Comparison of ENCODE assay signal across 1 cellular context in the genomic region with DNA sequence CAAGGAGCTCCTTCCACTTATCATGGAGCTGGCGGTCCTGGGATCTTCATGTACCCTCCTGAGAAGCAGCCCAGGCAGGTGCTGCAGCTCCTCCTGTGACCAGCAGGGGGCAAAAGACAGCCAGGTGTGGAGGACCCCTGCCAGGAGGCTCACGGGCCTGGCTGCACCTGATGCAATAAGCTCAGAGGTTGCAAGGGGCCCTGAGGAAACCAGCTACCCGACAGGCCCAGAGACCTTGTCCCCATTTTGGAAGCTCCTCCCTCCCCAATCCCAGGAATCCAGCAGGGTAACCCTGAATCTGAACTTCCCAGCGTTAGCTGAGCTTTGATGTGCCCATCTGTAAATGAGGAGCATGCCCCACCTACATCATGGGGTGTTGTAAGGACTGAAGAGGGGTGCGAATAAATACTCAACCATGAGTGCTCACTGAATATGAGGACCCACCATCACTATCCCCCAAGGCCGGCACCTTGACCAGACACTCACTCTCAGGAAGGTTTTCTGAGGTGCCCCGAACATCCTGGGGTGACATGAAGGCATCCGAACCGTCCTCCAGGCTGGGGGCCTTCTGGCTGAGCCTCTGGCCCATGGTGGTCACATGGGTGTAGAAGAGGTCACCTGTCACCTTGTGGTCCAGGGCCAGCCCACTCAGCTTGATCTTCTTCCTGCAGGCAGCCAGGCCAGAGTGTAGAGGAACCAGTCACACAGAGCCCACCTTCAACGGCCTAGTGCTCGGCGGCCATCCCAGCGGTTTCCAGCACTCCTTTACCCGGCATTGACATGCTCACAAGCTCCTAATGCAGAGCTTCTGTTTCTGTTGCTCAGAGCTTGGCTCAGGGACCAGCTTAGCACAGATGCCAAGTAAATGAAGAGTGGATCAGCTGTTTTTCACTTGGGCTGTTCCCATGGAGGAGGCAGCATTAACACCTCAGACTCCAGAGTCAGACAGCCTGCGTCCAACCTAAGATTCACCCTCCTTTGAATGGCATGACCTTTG.
A peak's percentile ranks its signal among the peaks of the same experiment; 100 is the strongest.
TF ChIP-seq lines count a peak whose summit lies in the region.

No MANE protein-coding gene starts in this region.

TF ChIP-seq in HepG2, 621 proteins besides CTCF, POLR2A, EP300 and RAD21 (continued from another document and continues in another):
- TF ChIP-seq, protein P1, sequence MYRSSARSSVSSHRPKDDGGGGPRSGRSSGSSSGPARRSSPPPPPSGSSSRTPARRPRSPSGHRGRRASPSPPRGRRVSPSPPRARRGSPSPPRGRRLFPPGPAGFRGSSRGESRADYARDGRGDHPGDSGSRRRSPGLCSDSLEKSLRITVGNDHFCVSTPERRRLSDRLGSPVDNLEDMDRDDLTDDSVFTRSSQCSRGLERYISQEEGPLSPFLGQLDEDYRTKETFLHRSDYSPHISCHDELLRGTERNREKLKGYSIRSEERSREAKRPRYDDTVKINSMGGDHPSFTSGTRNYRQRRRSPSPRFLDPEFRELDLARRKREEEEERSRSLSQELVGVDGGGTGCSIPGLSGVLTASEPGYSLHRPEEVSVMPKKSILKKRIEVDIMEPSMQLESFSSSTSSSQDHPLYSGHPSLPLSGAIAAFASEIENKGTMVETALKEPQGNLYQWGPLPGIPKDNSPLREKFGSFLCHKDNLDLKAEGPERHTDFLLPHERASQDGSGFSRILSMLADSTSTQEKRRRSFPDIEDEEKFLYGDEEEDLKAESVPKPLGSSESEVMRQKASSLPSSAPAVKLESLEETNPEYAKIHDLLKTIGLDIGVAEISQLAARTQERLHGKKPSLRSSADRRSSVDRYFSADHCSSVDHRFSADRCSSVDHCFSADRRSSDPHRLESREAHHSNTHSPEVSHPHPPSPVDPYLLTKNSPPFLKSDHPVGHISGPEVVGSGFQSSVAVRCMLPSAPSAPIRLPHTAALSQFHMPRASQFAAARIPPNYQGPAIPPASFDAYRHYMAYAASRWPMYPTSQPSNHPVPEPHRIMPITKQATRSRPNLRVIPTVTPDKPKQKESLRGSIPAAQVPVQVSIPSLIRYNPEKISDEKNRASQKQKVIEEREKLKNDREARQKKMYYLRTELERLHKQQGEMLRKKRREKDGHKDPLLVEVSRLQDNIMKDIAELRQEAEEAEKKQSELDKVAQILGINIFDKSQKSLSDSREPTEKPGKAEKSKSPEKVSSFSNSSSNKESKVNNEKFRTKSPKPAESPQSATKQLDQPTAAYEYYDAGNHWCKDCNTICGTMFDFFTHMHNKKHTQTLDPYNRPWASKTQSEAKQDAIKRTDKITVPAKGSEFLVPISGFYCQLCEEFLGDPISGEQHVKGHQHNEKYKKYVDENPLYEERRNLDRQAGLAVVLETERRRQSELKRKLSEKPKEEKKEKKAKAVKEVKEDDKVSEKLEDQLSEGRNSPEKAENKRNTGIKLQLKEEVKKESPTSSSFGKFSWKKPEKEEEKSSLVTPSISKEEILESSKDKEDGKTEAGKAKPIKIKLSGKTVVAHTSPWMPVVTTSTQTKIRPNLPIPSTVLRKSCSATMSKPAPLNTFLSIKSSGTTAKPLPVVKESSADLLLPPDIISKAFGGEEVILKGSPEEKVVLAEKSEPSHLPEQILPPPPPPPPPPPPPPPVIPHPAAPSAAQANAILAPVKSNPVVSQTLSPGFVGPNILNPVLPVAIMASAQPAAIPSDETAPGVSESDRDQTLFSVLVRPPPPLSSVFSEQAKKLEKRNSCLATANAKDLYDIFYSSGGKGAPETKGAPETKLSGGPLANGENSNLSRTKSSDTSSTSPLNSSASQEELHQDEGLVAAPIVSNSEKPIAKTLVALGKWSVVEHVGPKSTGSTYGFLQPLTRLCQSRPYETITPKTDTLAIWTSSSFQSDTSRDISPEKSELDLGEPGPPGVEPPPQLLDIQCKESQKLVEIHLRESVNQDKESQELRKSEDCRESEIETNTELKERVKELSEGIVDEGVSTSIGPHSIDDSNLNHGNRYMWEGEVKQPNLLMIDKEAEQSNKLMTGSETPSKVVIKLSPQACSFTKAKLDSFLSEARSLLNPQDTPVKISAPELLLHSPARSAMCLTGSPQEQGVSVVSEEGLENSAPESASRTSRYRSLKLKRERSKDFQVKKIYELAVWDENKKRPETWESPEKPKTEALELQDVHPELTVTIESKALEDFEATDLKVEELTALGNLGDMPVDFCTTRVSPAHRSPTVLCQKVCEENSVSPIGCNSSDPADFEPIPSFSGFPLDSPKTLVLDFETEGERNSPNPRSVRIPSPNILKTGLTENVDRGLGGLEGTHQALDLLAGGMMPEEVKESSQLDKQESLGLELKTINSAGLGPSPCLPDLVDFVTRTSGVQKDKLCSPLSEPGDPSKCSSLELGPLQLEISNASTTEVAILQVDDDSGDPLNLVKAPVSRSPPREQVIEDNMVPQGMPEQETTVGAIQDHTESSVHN (CRISPR knock-in tag; IDR thresholded peaks at IDR 0.05), result no peak
- TF ChIP-seq AKNA (CRISPR knock-in tag; IDR thresholded peaks at IDR 0.05; ENCODE audit: borderline replicate concordance), result no peak
- no peak for TF ChIP-seq MED13 (CRISPR knock-in tag; IDR thresholded peaks at IDR 0.05)
- TF ChIP-seq MIER3 (CRISPR knock-in tag; IDR thresholded peaks at IDR 0.05; ENCODE audit: borderline replicate concordance), result no peak
- TF ChIP-seq RFX1 (IDR thresholded peaks at IDR 0.05), result no peak
- no peak for TF ChIP-seq MIER2 (CRISPR knock-in tag; IDR thresholded peaks at IDR 0.05)
- TF ChIP-seq ZNF850 (CRISPR knock-in tag; conservative IDR thresholded peaks at IDR 0.05), result no peak
- TF ChIP-seq, protein P2, sequence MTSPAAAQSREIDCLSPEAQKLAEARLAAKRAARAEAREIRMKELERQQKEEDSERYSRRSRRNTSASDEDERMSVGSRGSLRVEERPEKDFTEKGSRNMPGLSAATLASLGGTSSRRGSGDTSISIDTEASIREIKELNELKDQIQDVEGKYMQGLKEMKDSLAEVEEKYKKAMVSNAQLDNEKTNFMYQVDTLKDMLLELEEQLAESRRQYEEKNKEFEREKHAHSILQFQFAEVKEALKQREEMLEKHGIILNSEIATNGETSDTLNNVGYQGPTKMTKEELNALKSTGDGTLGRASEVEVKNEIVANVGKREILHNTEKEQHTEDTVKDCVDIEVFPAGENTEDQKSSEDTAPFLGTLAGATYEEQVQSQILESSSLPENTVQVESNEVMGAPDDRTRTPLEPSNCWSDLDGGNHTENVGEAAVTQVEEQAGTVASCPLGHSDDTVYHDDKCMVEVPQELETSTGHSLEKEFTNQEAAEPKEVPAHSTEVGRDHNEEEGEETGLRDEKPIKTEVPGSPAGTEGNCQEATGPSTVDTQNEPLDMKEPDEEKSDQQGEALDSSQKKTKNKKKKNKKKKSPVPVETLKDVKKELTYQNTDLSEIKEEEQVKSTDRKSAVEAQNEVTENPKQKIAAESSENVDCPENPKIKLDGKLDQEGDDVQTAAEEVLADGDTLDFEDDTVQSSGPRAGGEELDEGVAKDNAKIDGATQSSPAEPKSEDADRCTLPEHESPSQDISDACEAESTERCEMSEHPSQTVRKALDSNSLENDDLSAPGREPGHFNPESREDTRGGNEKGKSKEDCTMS (CRISPR knock-in tag; conservative IDR thresholded peaks at IDR 0.05), result no peak
- no peak for TF ChIP-seq ATF1 (CRISPR knock-in tag; IDR thresholded peaks at IDR 0.05)
- TF ChIP-seq ZFY (CRISPR knock-in tag; IDR thresholded peaks at IDR 0.05), result peak; percentile 59
- TF ChIP-seq ZNF589 (CRISPR knock-in tag; conservative IDR thresholded peaks at IDR 0.05), result no peak
- no peak for TF ChIP-seq MEIS1 (CRISPR knock-in tag; IDR thresholded peaks at IDR 0.05; ENCODE audit: borderline replicate concordance)
- no peak for TF ChIP-seq XBP1 (CRISPR knock-in tag; IDR thresholded peaks at IDR 0.05)
- no peak for TF ChIP-seq TGIF2 (CRISPR knock-in tag; IDR thresholded peaks at IDR 0.05)
- peak; percentile 56; the same call in 1 of the 2 replicates for TF ChIP-seq PHF21A (CRISPR knock-in tag; IDR thresholded peaks at IDR 0.05)
- 0 out of 2 replicates have a peak, but pooled peaks have one; percentile 33 for TF ChIP-seq HOXA5 (CRISPR knock-in tag; IDR thresholded peaks at IDR 0.05)
- no peak for TF ChIP-seq MTF2 (CRISPR knock-in tag; IDR thresholded peaks at IDR 0.05; ENCODE audit: borderline replicate concordance)
- TF ChIP-seq SATB2 (CRISPR knock-in tag; IDR thresholded peaks at IDR 0.05), result no peak
- TF ChIP-seq PRDM10 (CRISPR knock-in tag; IDR thresholded peaks at IDR 0.05; ENCODE audit: low read depth), result 0 out of 2 replicates have a peak, but pooled peaks have one; percentile 20
- no peak for TF ChIP-seq ARHGAP35 (CRISPR knock-in tag; IDR thresholded peaks at IDR 0.05; ENCODE audit: borderline replicate concordance)
- peak; percentile 98 to 100 for TF ChIP-seq ATF4 (CRISPR knock-in tag; IDR thresholded peaks at IDR 0.05)
- no peak for TF ChIP-seq POLR2AphosphoS2 (IDR thresholded peaks at IDR 0.05; ENCODE audit: low read depth, low read length)
